ENCODE assay signal across 2 cellular contexts in genomic region chr11:124331873-124332272, GRCh38.
A peak's percentile ranks its signal among the peaks of the same experiment; 100 is the strongest.
TF ChIP-seq lines count a peak whose summit lies in the region.

No MANE protein-coding gene starts in this region.

TF ChIP-seq in HepG2, 621 proteins besides CTCF, POLR2A, EP300 and RAD21:
- TF ChIP-seq MAFF (IDR thresholded peaks at IDR 0.05; ENCODE audit: low read depth, low read length) (peak; percentile 68), HBP1 (CRISPR knock-in tag; IDR thresholded peaks at IDR 0.05; ENCODE audit: low read depth) (no peak), ZNF616 (CRISPR knock-in tag; IDR thresholded peaks at IDR 0.05; ENCODE audit: low read depth) (no peak), CENPT (CRISPR knock-in tag; IDR thresholded peaks at IDR 0.05; ENCODE audit: low read depth) (no peak), MAFK (conservative IDR thresholded peaks at IDR 0.05 in 1 of 2, IDR thresholded peaks at IDR 0.05 in 1 of 2; ENCODE audit: low read length in 2 of 2) (peak; percentile 54 to 82; a peak in 3 of 4 replicates), ZNF432 (CRISPR knock-in tag; IDR thresholded peaks at IDR 0.05; ENCODE audit: borderline replicate concordance) (no peak), ZFP41 (CRISPR knock-in tag; IDR thresholded peaks at IDR 0.05; ENCODE audit: borderline replicate concordance) (no peak)
- TF ChIP-seq, protein P1, sequence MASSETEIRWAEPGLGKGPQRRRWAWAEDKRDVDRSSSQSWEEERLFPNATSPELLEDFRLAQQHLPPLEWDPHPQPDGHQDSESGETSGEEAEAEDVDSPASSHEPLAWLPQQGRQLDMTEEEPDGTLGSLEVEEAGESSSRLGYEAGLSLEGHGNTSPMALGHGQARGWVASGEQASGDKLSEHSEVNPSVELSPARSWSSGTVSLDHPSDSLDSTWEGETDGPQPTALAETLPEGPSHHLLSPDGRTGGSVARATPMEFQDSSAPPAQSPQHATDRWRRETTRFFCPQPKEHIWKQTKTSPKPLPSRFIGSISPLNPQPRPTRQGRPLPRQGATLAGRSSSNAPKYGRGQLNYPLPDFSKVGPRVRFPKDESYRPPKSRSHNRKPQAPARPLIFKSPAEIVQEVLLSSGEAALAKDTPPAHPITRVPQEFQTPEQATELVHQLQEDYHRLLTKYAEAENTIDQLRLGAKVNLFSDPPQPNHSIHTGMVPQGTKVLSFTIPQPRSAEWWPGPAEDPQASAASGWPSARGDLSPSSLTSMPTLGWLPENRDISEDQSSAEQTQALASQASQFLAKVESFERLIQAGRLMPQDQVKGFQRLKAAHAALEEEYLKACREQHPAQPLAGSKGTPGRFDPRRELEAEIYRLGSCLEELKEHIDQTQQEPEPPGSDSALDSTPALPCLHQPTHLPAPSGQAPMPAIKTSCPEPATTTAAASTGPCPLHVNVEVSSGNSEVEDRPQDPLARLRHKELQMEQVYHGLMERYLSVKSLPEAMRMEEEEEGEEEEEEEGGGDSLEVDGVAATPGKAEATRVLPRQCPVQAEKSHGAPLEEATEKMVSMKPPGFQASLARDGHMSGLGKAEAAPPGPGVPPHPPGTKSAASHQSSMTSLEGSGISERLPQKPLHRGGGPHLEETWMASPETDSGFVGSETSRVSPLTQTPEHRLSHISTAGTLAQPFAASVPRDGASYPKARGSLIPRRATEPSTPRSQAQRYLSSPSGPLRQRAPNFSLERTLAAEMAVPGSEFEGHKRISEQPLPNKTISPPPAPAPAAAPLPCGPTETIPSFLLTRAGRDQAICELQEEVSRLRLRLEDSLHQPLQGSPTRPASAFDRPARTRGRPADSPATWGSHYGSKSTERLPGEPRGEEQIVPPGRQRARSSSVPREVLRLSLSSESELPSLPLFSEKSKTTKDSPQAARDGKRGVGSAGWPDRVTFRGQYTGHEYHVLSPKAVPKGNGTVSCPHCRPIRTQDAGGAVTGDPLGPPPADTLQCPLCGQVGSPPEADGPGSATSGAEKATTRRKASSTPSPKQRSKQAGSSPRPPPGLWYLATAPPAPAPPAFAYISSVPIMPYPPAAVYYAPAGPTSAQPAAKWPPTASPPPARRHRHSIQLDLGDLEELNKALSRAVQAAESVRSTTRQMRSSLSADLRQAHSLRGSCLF (CRISPR knock-in tag; IDR thresholded peaks at IDR 0.05; ENCODE audit: borderline replicate concordance), result no peak
- TF ChIP-seq, protein P2, sequence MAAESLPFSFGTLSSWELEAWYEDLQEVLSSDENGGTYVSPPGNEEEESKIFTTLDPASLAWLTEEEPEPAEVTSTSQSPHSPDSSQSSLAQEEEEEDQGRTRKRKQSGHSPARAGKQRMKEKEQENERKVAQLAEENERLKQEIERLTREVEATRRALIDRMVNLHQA (CRISPR knock-in tag; IDR thresholded peaks at IDR 0.05), result no peak

TF ChIP-seq in K562, 482 proteins besides CTCF, POLR2A, EP300 and RAD21:
- TF ChIP-seq HDGF (IDR thresholded peaks at IDR 0.05), result no peak
- TF ChIP-seq SLC30A9 (CRISPR knock-in tag; IDR thresholded peaks at IDR 0.05), result no peak
- TF ChIP-seq MECOM (CRISPR knock-in tag; IDR thresholded peaks at IDR 0.05), result no peak
- peak; percentile 65; the same call in 1 of the 2 replicates for TF ChIP-seq C11orf30 (IDR thresholded peaks at IDR 0.05; ENCODE audit: low read depth)
- peak; percentile 59 for TF ChIP-seq MAFK (IDR thresholded peaks at IDR 0.05; ENCODE audit: low read length)
- TF ChIP-seq ZNF316 (IDR thresholded peaks at IDR 0.05), result peak; percentile 84
- peak; percentile 35; the same call in 1 of the 2 replicates for TF ChIP-seq MAFG (tag; conservative IDR thresholded peaks at IDR 0.05)
- peak; percentile 38; the same call in 1 of the 2 replicates for TF ChIP-seq MAFF (IDR thresholded peaks at IDR 0.05; ENCODE audit: low read length)
